ENCODE assay signal across 1 cellular context in genomic region chr2:47373747-47374146, GRCh38.
TF ChIP-seq lines count a peak whose summit lies in the region.

No MANE protein-coding gene starts in this region.

TF ChIP-seq in K562, 482 proteins besides CTCF, POLR2A, EP300 and RAD21:
- TF ChIP-seq CREM (IDR thresholded peaks at IDR 0.05; ENCODE audit: low read depth) (0 out of 2 replicates have a peak, but pooled peaks have one; percentile 19), TBL1XR1 (IDR thresholded peaks at IDR 0.05; ENCODE audit: low read length in 2 of 2) (0 out of 4 replicates have a peak, but pooled peaks of 1 of the 2 experiments have one; percentile 14), IRF1 (CRISPR knock-in tag; IDR thresholded peaks at IDR 0.05; ENCODE audit: borderline replicate concordance) (no peak), SAFB2 (IDR thresholded peaks at IDR 0.05; ENCODE audit: borderline replicate concordance, low read depth, low read length, severe bottlenecking) (no peak), ETV1 (tag; conservative IDR thresholded peaks at IDR 0.05; ENCODE audit: low read depth) (no peak), DACH1 (IDR thresholded peaks at IDR 0.05; ENCODE audit: partially characterized antibody) (no peak), SMC3 (conservative IDR thresholded peaks at IDR 0.05; ENCODE audit: insufficient read depth, low read depth, low read length) (peak; percentile 57), ARID3A (IDR thresholded peaks at IDR 0.05; ENCODE audit: borderline replicate concordance, low read depth, low read length) (no peak), HDGF (IDR thresholded peaks at IDR 0.05) (0 out of 2 replicates have a peak, but pooled peaks have one; percentile 48), ZNF3 (CRISPR knock-in tag; IDR thresholded peaks at IDR 0.05) (no peak), STAT5A (IDR thresholded peaks at IDR 0.05; ENCODE audit: borderline replicate concordance, low read length) (no peak), ERF (CRISPR knock-in tag; IDR thresholded peaks at IDR 0.05) (no peak), ZNF146 (CRISPR knock-in tag; IDR thresholded peaks at IDR 0.05; ENCODE audit: unreplicated experiment) (no peak), ZNF695 (CRISPR knock-in tag; IDR thresholded peaks at IDR 0.05) (no peak), GABPB2 (CRISPR knock-in tag; conservative IDR thresholded peaks at IDR 0.05) (no peak), MED1 (CRISPR knock-in tag; IDR thresholded peaks at IDR 0.05; ENCODE audit: borderline replicate concordance) (no peak), FOXK2 (conservative IDR thresholded peaks at IDR 0.05 in 1 of 2, IDR thresholded peaks at IDR 0.05 in 1 of 2; ENCODE audit: low read depth in 2 of 2) (no peak), RBFOX2 (IDR thresholded peaks at IDR 0.05; ENCODE audit: low read depth, low read length) (no peak), ZFP36 (IDR thresholded peaks at IDR 0.05; ENCODE audit: low read depth, low read length, partially characterized antibody) (no peak), SP2 (IDR thresholded peaks at IDR 0.05; ENCODE audit: extremely low read depth, low read depth, low read length, poor library complexity, severe bottlenecking) (no peak), NEUROD1 (IDR thresholded peaks at IDR 0.05; ENCODE audit: borderline replicate concordance, low read depth, low read length, partially characterized antibody) (no peak), HBP1 (CRISPR knock-in tag; IDR thresholded peaks at IDR 0.05) (no peak), ZNF584 (CRISPR knock-in tag; IDR thresholded peaks at IDR 0.05; ENCODE audit: low read depth) (no peak), ZNF668 (CRISPR knock-in tag; IDR thresholded peaks at IDR 0.05) (no peak), CREB1 (IDR thresholded peaks at IDR 0.05) (no peak), CREB1 (CRISPR knock-in tag; IDR thresholded peaks at IDR 0.05) (no peak), ZNF717 (CRISPR knock-in tag; IDR thresholded peaks at IDR 0.05) (no peak), JUND (IDR thresholded peaks at IDR 0.05; ENCODE audit: borderline replicate concordance, low read depth, low read length) (peak; percentile 23; the same call in 1 of the 2 replicates), JUND (tag; IDR thresholded peaks at IDR 0.05; ENCODE audit: borderline replicate concordance, low read depth, low read length) (no peak), RFX7 (CRISPR knock-in tag; IDR thresholded peaks at IDR 0.05) (no peak), ZNF384 (IDR thresholded peaks at IDR 0.05; ENCODE audit: low read depth, low read length) (0 out of 2 replicates have a peak, but pooled peaks have one; percentile 11), TCFL5 (CRISPR knock-in tag; conservative IDR thresholded peaks at IDR 0.05) (no peak), KLF6 (CRISPR knock-in tag; IDR thresholded peaks at IDR 0.05; ENCODE audit: borderline replicate concordance) (no peak), RCOR1 (IDR thresholded peaks at IDR 0.05; ENCODE audit: borderline replicate concordance in 1 of 2, low read depth in 2 of 2, low read length in 2 of 2) (peak in 1 of 2 experiments; percentile 16; a peak in 1 of 4 replicates), EWSR1 (IDR thresholded peaks at IDR 0.05; ENCODE audit: borderline replicate concordance, low read depth, partially characterized antibody) (no peak), ZNF277 (CRISPR knock-in tag; IDR thresholded peaks at IDR 0.05; ENCODE audit: borderline replicate concordance) (no peak), TAF7 (tag; IDR thresholded peaks at IDR 0.05) (no peak), PML (IDR thresholded peaks at IDR 0.05; ENCODE audit: low read length) (no peak), MYBL2 (IDR thresholded peaks at IDR 0.05; ENCODE audit: low read depth) (no peak), MYBL2 (CRISPR knock-in tag; IDR thresholded peaks at IDR 0.05; ENCODE audit: borderline replicate concordance) (no peak), DEAF1 (CRISPR knock-in tag; IDR thresholded peaks at IDR 0.05) (peak; percentile 49; the same call in 1 of the 2 replicates), BMI1 (IDR thresholded peaks at IDR 0.05; ENCODE audit: low read length) (no peak), MAX (CRISPR knock-in tag; IDR thresholded peaks at IDR 0.05) (no peak), ZNF398 (CRISPR knock-in tag; IDR thresholded peaks at IDR 0.05) (no peak), TAF1 (IDR thresholded peaks at IDR 0.05; ENCODE audit: control insufficient read depth, extremely low read depth, insufficient read depth, low read length, severe bottlenecking) (no peak), CBX8 (IDR thresholded peaks at IDR 0.05; ENCODE audit: borderline replicate concordance, extremely low read depth, low read depth, low read length, poor library complexity, severe bottlenecking) (no peak), SIX5 (IDR thresholded peaks at IDR 0.05; ENCODE audit: borderline replicate concordance in 1 of 2, insufficient read depth in 1 of 2, low read depth in 1 of 2, low read length in 2 of 2) (no peak), CTCFL (IDR thresholded peaks at IDR 0.05; ENCODE audit: borderline replicate concordance, insufficient read depth, low read depth, low read length, poor library complexity, severe bottlenecking) (no peak), PCBP2 (IDR thresholded peaks at IDR 0.05; ENCODE audit: low read depth, low read length, poor library complexity, severe bottlenecking) (no peak), ZNF77 (CRISPR knock-in tag; IDR thresholded peaks at IDR 0.05) (no peak), ESRRA (IDR thresholded peaks at IDR 0.05; ENCODE audit: borderline replicate concordance, low read depth) (no peak), HNRNPL (IDR thresholded peaks at IDR 0.05; ENCODE audit: low read depth, low read length) (no peak), POU5F1 (IDR thresholded peaks at IDR 0.05; ENCODE audit: borderline replicate concordance, low read depth, low read length, partially characterized antibody) (no peak), ARID2 (IDR thresholded peaks at IDR 0.05) (peak; percentile 77; the same call in 1 of the 2 replicates), ZNF512 (tag; IDR thresholded peaks at IDR 0.05) (no peak), ZC3H4 (CRISPR knock-in tag; IDR thresholded peaks at IDR 0.05; ENCODE audit: borderline replicate concordance) (no peak), NFXL1 (CRISPR knock-in tag; IDR thresholded peaks at IDR 0.05) (no peak), ZNF444 (CRISPR knock-in tag; IDR thresholded peaks at IDR 0.05) (no peak)
TF ChIP-seq in K562: peak in this region for 9.
